ENCODE assay signal across 16 cellular contexts in genomic region chr2:189276277-189276676, GRCh38.
A peak's percentile ranks its signal among the peaks of the same experiment; 100 is the strongest.
DNase-seq lines count a peak whose midpoint lies in the region; ATAC-seq and TF ChIP-seq lines count a peak whose summit lies in the region.
"Had no signal": no experiment of that assay in that cellular context is flagged by ENCODE, and none has a peak within 500 bp of the region (broad histone marks: within the 10 kb centered on the region; RNA-seq: fewer than 3 reads in every experiment).

No MANE protein-coding gene starts in this region.

- in situ Hi-C loops in astrocyte of the cerebellum (cut with HindIII; ENCODE audit: low sequenced_read_pairs): no loop called here

- H3K9me3 Mint-ChIP-seq in CD14-positive monocyte: peaks cover 0 to 6% (median 1%) of the 10 kb centered on the region in 7 donors

- intact Hi-C loops in CD14-positive monocyte (cut with micrococcal nuclease): no loop called here

- TF ChIP-seq EP300 in Ishikawa (IDR thresholded peaks at IDR 0.05; ENCODE audit: borderline replicate concordance): no peak

- H3K36me3 Mint-ChIP-seq in CD14-positive monocyte: no peaks in the 10 kb centered on the region

- no peaks in the 10 kb centered on the region for H3K4me1 Mint-ChIP-seq in CD14-positive monocyte

- no peak overlapping the region for H3K27ac Mint-ChIP-seq in CD14-positive monocyte
- H3K27ac Mint-ChIP-seq: activated naive CD4-positive, alpha-beta T cell treated with anti-CD3 and anti-CD28 coated beads, Interleukin-2, amount 50 U/mL, for 72 hours had no signal

- no peak overlapping the region for H3K4me3 Mint-ChIP-seq in CD14-positive monocyte

- TF ChIP-seq CTCF in AG09309 (IDR thresholded peaks at IDR 0.05; ENCODE audit: control insufficient read depth, insufficient read depth, low read depth, low read length, missing control alignments): no peak
- no peak for TF ChIP-seq CTCF in astrocyte of the cerebellum (IDR thresholded peaks at IDR 0.05; ENCODE audit: low read depth, low read length, missing control alignments)
- TF ChIP-seq CTCF in CD14-positive monocyte (IDR thresholded peaks at IDR 0.05): no peak

- DNase-seq in AG09309 (ENCODE audit: low read depth) (peak; percentile 89), astrocyte of the cerebellum (ENCODE audit: low read depth) (peak; percentile 63), inferior parietal cortex (ENCODE audit: extremely low spot score) (peak; percentile 44), CD14-positive monocyte (ENCODE audit: low spot score) (no peak), mucosa of gallbladder (ENCODE audit: low spot score) (no peak)
- no peak for DNase-seq in stimulated activated CD4-positive, alpha-beta T cell treated with anti-CD3 and anti-CD28 coated beads, Interleukin-1b, Interleukin-23, amount 100 ng/mL, for 48 hours
- DNase-seq: C1 segment of cervical spinal cord; effector memory CD4-positive, alpha-beta T cell; hypothalamus; MM.1S; NCI-H510A; occipital lobe had no signal

- H3K4me3 ChIP-seq in AG09309 (ENCODE audit: control insufficient read depth, low read depth, low read length): no peak overlapping the region
- H3K4me3 ChIP-seq in astrocyte of the cerebellum (ENCODE audit: low read depth, low read length): no peak overlapping the region
- H3K4me3 ChIP-seq: lung had no signal

- ATAC-seq in GM21360 (IDR thresholded peaks at IDR 0.05; ENCODE audit: unreplicated experiment): no peak

- H3K27me3 Mint-ChIP-seq in CD14-positive monocyte (ENCODE audit: low read depth in 3 of 3): peaks cover 0 to 2% (median 0%) of the 10 kb centered on the region in 3 donors

- no peak for TF ChIP-seq RAD21 in Ishikawa (IDR thresholded peaks at IDR 0.05; ENCODE audit: low read depth)

TF ChIP-seq in Ishikawa, 13 proteins besides CTCF, POLR2A, EP300 and RAD21:
- peak; percentile 68 for TF ChIP-seq CEBPB (IDR thresholded peaks at IDR 0.05)
- TF ChIP-seq, protein P1, sequence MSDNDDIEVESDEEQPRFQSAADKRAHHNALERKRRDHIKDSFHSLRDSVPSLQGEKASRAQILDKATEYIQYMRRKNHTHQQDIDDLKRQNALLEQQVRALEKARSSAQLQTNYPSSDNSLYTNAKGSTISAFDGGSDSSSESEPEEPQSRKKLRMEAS (IDR thresholded peaks at IDR 0.05): no peak

Comparison
In these comparisons a context has a peak if more than half of its experiments do, and no peak if none do; other contexts are left out.
1. DNase-seq: peak in AG09309 (single experiment), astrocyte of the cerebellum (single experiment) and inferior parietal cortex (single experiment); none in CD14-positive monocyte (single experiment), mucosa of gallbladder (single experiment) and stimulated activated CD4-positive, alpha-beta T cell treated with anti-CD3 and anti-CD28 coated beads, Interleukin-1b, Interleukin-23, amount 100 ng/mL, for 48 hours (single experiment).